ENCODE assay signal across 14 cellular contexts in genomic region chr19:48393196-48393558, GRCh38. TPM values are rescaled to one million over a fixed set of nuclear protein-coding genes. Genes with fewer than 3 reads are reported as not detected.
A peak's percentile ranks its signal among the peaks of the same experiment; 100 is the strongest.
DNase-seq lines count a peak whose midpoint lies in the region; ATAC-seq and TF ChIP-seq lines count a peak whose summit lies in the region.
"Had no signal": no experiment of that assay in that cellular context is flagged by ENCODE, and none has a peak within 500 bp of the region (broad histone marks: within the 10 kb centered on the region; RNA-seq: fewer than 3 reads in every experiment).

No MANE protein-coding gene starts in this region.

- TF ChIP-seq CTCF in BE2C (IDR thresholded peaks at IDR 0.05; ENCODE audit: low read depth, low read length), result no peak
- TF ChIP-seq CTCF in HEK293 (tag by site-specific recombination; IDR thresholded peaks at IDR 0.05), result no peak
- TF ChIP-seq CTCF in brain (conservative IDR thresholded peaks at IDR 0.05), result peak in 1 of 2 experiments; percentile 24
- no peak for TF ChIP-seq CTCF in upper lobe of left lung (IDR thresholded peaks at IDR 0.05)
- TF ChIP-seq CTCF in progenitor cell of endocrine pancreas (IDR thresholded peaks at IDR 0.05; ENCODE audit: unreplicated experiment), result no peak

- no peak for ATAC-seq in naive thymus-derived CD4-positive, alpha-beta T cell
- ATAC-seq in upper lobe of left lung (ENCODE audit: low FRiP score in 2 of 2), result no peak
- ATAC-seq in GM18868 (IDR thresholded peaks at IDR 0.05; ENCODE audit: unreplicated experiment), result no peak
- ATAC-seq: stimulated activated memory B cell treated with anti-CD40 and anti-IgM and Interleukin-4, amounts not matched to agents 10 μg/mL and 1 μg/mL and 100 μg/mL, for 72 hours had no signal

- 40 to 81% methylated on average over 1 to 4 of the region's 4 CpGs for WGBS in upper lobe of left lung, 2 donors

- CTCF ChIA-PET in HEK293 (lab: Yijun Ruan, JAX), result interaction anchor here (0.5 to 1.0 kb wide), 6 partner anchors 13 to 191 kb away, joined by 3 to 5 read pairs (median 3); partner anchors contain the start of genes SYNGR4 and TMEM143
- CTCF ChIA-PET in naive thymus-derived CD4-positive, alpha-beta T cell (lab: Charles Lee), result no interaction called here

- H3K27me3 ChIP-seq in BE2C, result peaks cover 35% of the 10 kb centered on the region
- peaks cover 9 to 21% of the 10 kb centered on the region in 2 donors for H3K27me3 ChIP-seq in naive thymus-derived CD4-positive, alpha-beta T cell (ENCODE audit: control insufficient read depth in 2 of 2, insufficient read depth in 2 of 2, low read length in 2 of 2)
- peaks cover 3 to 53% (median 35%) of the 10 kb centered on the region in 4 donors for H3K27me3 ChIP-seq in upper lobe of left lung

- peak overlapping the region; percentile 31 for H3K4me3 ChIP-seq in BE2C (ENCODE audit: low read depth, low read length)
- H3K4me3 ChIP-seq in HEK293 (ENCODE audit: low read depth, low read length), result no peak overlapping the region; the same call in 1 of the 2 replicates
- H3K4me3 ChIP-seq in naive thymus-derived CD4-positive, alpha-beta T cell (ENCODE audit: low read length), result no peak overlapping the region
- no peak overlapping the region for H3K4me3 ChIP-seq in upper lobe of left lung

- H3K36me3 Mint-ChIP-seq in brain, result peaks cover 20% of the 10 kb centered on the region
- peaks cover 0 to 14% (median 0%) of the 10 kb centered on the region in 5 donors for H3K36me3 Mint-ChIP-seq in naive thymus-derived CD4-positive, alpha-beta T cell
- H3K36me3 Mint-ChIP-seq in progenitor cell of endocrine pancreas (ENCODE audit: insufficient read depth), result peaks cover 4% of the 10 kb centered on the region

- H3K9me3 ChIP-seq in BE2C (no peaks in the 10 kb centered on the region), HEK293 (ENCODE audit: control insufficient read depth, insufficient read depth, low read depth, low read length) (no peaks in the 10 kb centered on the region), upper lobe of left lung (no peaks in the 10 kb centered on the region)
- H3K9me3 ChIP-seq in naive thymus-derived CD4-positive, alpha-beta T cell (ENCODE audit: control insufficient read depth in 2 of 3, low read length in 3 of 3), result no peaks in the 10 kb centered on the region

- peaks cover 47% of the 10 kb centered on the region for H3K27me3 Mint-ChIP-seq in brain
- H3K27me3 Mint-ChIP-seq in naive thymus-derived CD4-positive, alpha-beta T cell, result peaks cover 15 to 60% (median 31%) of the 10 kb centered on the region in 5 donors
- peaks cover 52% of the 10 kb centered on the region for H3K27me3 Mint-ChIP-seq in progenitor cell of endocrine pancreas

- intact Hi-C loops in naive thymus-derived CD4-positive, alpha-beta T cell (cut with micrococcal nuclease), result loop anchor here in 1 of 2 donors (5.0 kb wide), 1 partner anchor 119 kb away; the partner anchor contains the start of gene LMTK3

- peaks cover 12% of the 10 kb centered on the region for H3K4me1 ChIP-seq in BE2C
- H3K4me1 ChIP-seq in HEK293 (ENCODE audit: control insufficient read depth, insufficient read depth, low read length), result peaks cover 10% of the 10 kb centered on the region
- peaks cover 26 to 43% of the 10 kb centered on the region in 2 donors for H3K4me1 ChIP-seq in naive thymus-derived CD4-positive, alpha-beta T cell (ENCODE audit: control insufficient read depth in 2 of 2, insufficient read depth in 2 of 2, low read length in 2 of 2)
- peaks cover 31 to 43% (median 35%) of the 10 kb centered on the region in 4 donors for H3K4me1 ChIP-seq in upper lobe of left lung

- TF ChIP-seq EP300 in upper lobe of left lung (IDR thresholded peaks at IDR 0.05), result no peak

- H3K4me3 Mint-ChIP-seq in brain (peak overlapping the region; percentile 87 to 95 (median 93)), progenitor cell of endocrine pancreas (ENCODE audit: low read depth) (no peak overlapping the region)
- peak overlapping the region in 6 of 10 donors; percentile 41 to 94 (median 54) for H3K4me3 Mint-ChIP-seq in naive thymus-derived CD4-positive, alpha-beta T cell

- H3K36me3 ChIP-seq in BE2C, result peaks cover 10% of the 10 kb centered on the region
- peaks cover 14% of the 10 kb centered on the region in 2 experiments for H3K36me3 ChIP-seq in HEK293 (ENCODE audit: control insufficient read depth in 2 of 2, insufficient read depth in 1 of 2, low read length in 2 of 2)
- peaks cover 0 to 20% (median 2%) of the 10 kb centered on the region in 3 experiments for H3K36me3 ChIP-seq in naive thymus-derived CD4-positive, alpha-beta T cell (ENCODE audit: control insufficient read depth in 2 of 3, insufficient read depth in 3 of 3, low read length in 3 of 3)
- H3K36me3 ChIP-seq in upper lobe of left lung, result peaks cover 0 to 12% (median 7%) of the 10 kb centered on the region in 4 donors

- POLR2A ChIA-PET in HEK293 (lab: Yijun Ruan, JAX), result interaction anchor here (1.2 to 1.4 kb wide), 2 partner anchors 30 to 53 kb away, joined by 3 to 5 read pairs; partner anchors contain the start of genes GRWD1, SYNGR4 and TMEM143
- POLR2A ChIA-PET in naive thymus-derived CD4-positive, alpha-beta T cell (lab: Charles Lee), result interaction anchor here (1.2 kb wide), 1 partner anchor 29 kb away, joined by 3 read pairs; the partner anchor contains the start of genes SYNGR4 and TMEM143

- no peak for TF ChIP-seq POLR2A in upper lobe of left lung (IDR thresholded peaks at IDR 0.05)

- H3K4me1 Mint-ChIP-seq in brain (peaks cover 82% of the 10 kb centered on the region), progenitor cell of endocrine pancreas (ENCODE audit: low read depth) (peaks cover 12% of the 10 kb centered on the region)
- H3K4me1 Mint-ChIP-seq in naive thymus-derived CD4-positive, alpha-beta T cell, result peaks cover 17 to 54% (median 48%) of the 10 kb centered on the region in 7 donors

- H3K27ac Mint-ChIP-seq in brain (peak overlapping the region in 3 of 5 experiments; percentile 13 to 90 (median 89)), progenitor cell of endocrine pancreas (no peak overlapping the region)
- H3K27ac Mint-ChIP-seq in naive thymus-derived CD4-positive, alpha-beta T cell, result no peak overlapping the region

- H3K9me3 Mint-ChIP-seq in brain, result peaks cover 0 to 4% (median 0%) of the 10 kb centered on the region in 5 experiments
- no peaks in the 10 kb centered on the region for H3K9me3 Mint-ChIP-seq in naive thymus-derived CD4-positive, alpha-beta T cell
- no peaks in the 10 kb centered on the region for H3K9me3 Mint-ChIP-seq in progenitor cell of endocrine pancreas (ENCODE audit: low read depth)
- H3K9me3 Mint-ChIP-seq: stimulated activated memory B cell treated with anti-CD40 and anti-IgM and Interleukin-4, amounts not matched to agents 10 μg/mL and 1 μg/mL and 100 μg/mL, for 72 hours had no signal

- DNase-seq in BE2C (no peak), DMS79 (lab: John Stamatoyannopoulos, UW) (no peak), upper lobe of left lung (no peak), progenitor cell of endocrine pancreas (ENCODE audit: low spot score, unreplicated experiment) (no peak)
- no peak for DNase-seq in naive thymus-derived CD4-positive, alpha-beta T cell
- DNase-seq: NCI-H526 treated with DMSO at 0.1 percent for 48 hours; stimulated activated CD4-positive, alpha-beta T cell treated with anti-CD3 and anti-CD28 coated beads, Interleukin-2, amount 100 ng/mL, for 24 hours had no signal

- H3K27ac ChIP-seq in HEK293 (ENCODE audit: extremely low read depth, low read depth, low read length), result no peak overlapping the region; the same call in 1 of the 2 replicates
- no peak overlapping the region for H3K27ac ChIP-seq in naive thymus-derived CD4-positive, alpha-beta T cell (ENCODE audit: low read depth, low read length)
- no peak overlapping the region for H3K27ac ChIP-seq in upper lobe of left lung

RNA-seq across cellular contexts. Expression of gene GRIN2D, which starts 0.3 kb away (rescaled TPM):
- 0.31 TPM for polyA plus RNA-seq in BE2C (2012; ENCODE audit: insufficient read depth, insufficient read length, low read depth)
- polyA plus RNA-seq in brain (ENCODE audit: insufficient read depth, low read depth, low replicate concordance), result 2.1 TPM
- total RNA-seq in naive thymus-derived CD4-positive, alpha-beta T cell, result under 1 TPM; 0.08 to 0.39 (median 0.11) TPM
- not detected for polyA plus RNA-seq in naive thymus-derived CD4-positive, alpha-beta T cell
- total RNA-seq in upper lobe of left lung (1 to 10 TPM in 2 of 6 donors, under 1 TPM in 4; 0.15 to 1.4 (median 0.57) TPM), progenitor cell of endocrine pancreas (0.22 and 0.34 TPM in 2 replicates)

RNA-seq across cellular contexts. Expression of gene KDELR1, which starts 1.8 kb away (rescaled TPM):
- 63.3 TPM for polyA plus RNA-seq in BE2C (2012; ENCODE audit: insufficient read depth, insufficient read length, low read depth)
- polyA plus RNA-seq in brain (ENCODE audit: insufficient read depth, low read depth, low replicate concordance), result 216 TPM
- total RNA-seq in naive thymus-derived CD4-positive, alpha-beta T cell, result 10 to 100 TPM; 42.7 to 73.9 (median 52.3) TPM
- polyA plus RNA-seq in naive thymus-derived CD4-positive, alpha-beta T cell, result 10 to 100 TPM; 22.2 to 24.3 TPM
- 100 to 1,000 TPM in 2 of 6 donors, 10 to 100 TPM in 4; 44.6 to 141 (median 96.8) TPM for total RNA-seq in upper lobe of left lung
- 207 and 213 TPM in 2 replicates for total RNA-seq in progenitor cell of endocrine pancreas

RNA-seq across cellular contexts. Expression of gene SYNGR4, which starts 29.0 kb away (rescaled TPM):
- 1.7 TPM for polyA plus RNA-seq in BE2C (2012; ENCODE audit: insufficient read depth, insufficient read length, low read depth)
- 8.6 TPM for polyA plus RNA-seq in brain (ENCODE audit: insufficient read depth, low read depth, low replicate concordance)
- total RNA-seq in naive thymus-derived CD4-positive, alpha-beta T cell, result not detected
- not detected for polyA plus RNA-seq in naive thymus-derived CD4-positive, alpha-beta T cell
- total RNA-seq in upper lobe of left lung (not detected), progenitor cell of endocrine pancreas (not detected in 2 replicates)
- total RNA-seq: CD8-positive, alpha-beta memory T cell; lower leg skin; posterior vena cava had no signal
- polyA plus RNA-seq: CD8-positive, alpha-beta memory T cell had no signal

RNA-seq across cellular contexts. Expression of gene TMEM143, which starts 29.4 kb away (rescaled TPM):
- 3.1 TPM for polyA plus RNA-seq in BE2C (2012; ENCODE audit: insufficient read depth, insufficient read length, low read depth)
- 6.4 TPM for polyA plus RNA-seq in brain (ENCODE audit: insufficient read depth, low read depth, low replicate concordance)
- total RNA-seq in naive thymus-derived CD4-positive, alpha-beta T cell, result 10 to 100 TPM; 11.6 to 39.8 (median 20.1) TPM
- 10 to 100 TPM in 1 of 2 donors, 1 to 10 TPM in 1; 5.7 to 12.7 TPM for polyA plus RNA-seq in naive thymus-derived CD4-positive, alpha-beta T cell
- total RNA-seq in upper lobe of left lung (10 to 100 TPM in 4 of 6 donors, 1 to 10 TPM in 2; 4.7 to 34.6 (median 16.6) TPM), progenitor cell of endocrine pancreas (9.5 and 10.3 TPM in 2 replicates)

RNA-seq across cellular contexts. Expression of gene GRWD1, which starts 52.6 kb away (rescaled TPM):
- 82.6 TPM for polyA plus RNA-seq in BE2C (2012; ENCODE audit: insufficient read depth, insufficient read length, low read depth)
- 20.4 TPM for polyA plus RNA-seq in brain (ENCODE audit: insufficient read depth, low read depth, low replicate concordance)
- total RNA-seq in naive thymus-derived CD4-positive, alpha-beta T cell, result 10 to 100 TPM; 26.1 to 45.8 (median 36.3) TPM
- 10 to 100 TPM; 42.8 to 51.6 TPM for polyA plus RNA-seq in naive thymus-derived CD4-positive, alpha-beta T cell
- total RNA-seq in upper lobe of left lung, result 10 to 100 TPM; 10.5 to 44.1 (median 31.6) TPM
- total RNA-seq in progenitor cell of endocrine pancreas, result 35.7 and 35.9 TPM in 2 replicates

Comparison
In these comparisons a context has a peak if more than half of its experiments do, and no peak if none do; other contexts are left out.
1. H3K27ac Mint-ChIP-seq: peak in brain (3 of 5); none in naive thymus-derived CD4-positive, alpha-beta T cell (0 of 9) and progenitor cell of endocrine pancreas (single experiment).